ENCODE assay signal across 12 cellular contexts in the genomic region with DNA sequence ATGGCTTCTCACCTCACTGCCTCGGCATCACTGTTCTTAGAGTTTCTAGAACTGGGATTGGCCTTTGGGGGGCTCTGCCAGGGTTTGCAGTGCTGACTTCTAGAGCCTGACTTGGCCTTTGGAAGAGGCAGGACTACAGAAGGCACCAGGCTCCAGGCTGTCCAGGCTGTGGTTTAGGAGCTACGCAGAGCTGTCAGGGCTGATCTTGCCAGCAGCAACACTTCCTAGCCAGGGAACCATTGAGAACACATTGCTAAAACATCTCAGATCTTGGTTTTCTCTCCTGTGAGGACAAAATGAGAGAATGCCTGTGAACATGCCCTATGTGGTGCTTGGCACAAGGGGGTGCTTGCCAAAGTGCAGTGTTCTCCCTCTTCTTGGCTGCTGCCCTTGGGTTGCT. TPM values are rescaled to one million over a fixed set of nuclear protein-coding genes. Genes with fewer than 3 reads are reported as not detected.
DNase-seq lines count a peak whose midpoint lies in the region; TF ChIP-seq lines count a peak whose summit lies in the region.
"Had no signal": no experiment of that assay in that cellular context is flagged by ENCODE, and none has a peak within 500 bp of the region (broad histone marks: within the 10 kb centered on the region; RNA-seq: fewer than 3 reads in every experiment).

No MANE protein-coding gene starts in this region.

- H3K4me1 Mint-ChIP-seq in activated CD4-positive, alpha-beta T cell treated with anti-CD3 and anti-CD28 coated beads, Interleukin-2, amount 10 ng/mL, durations not matched to agents 7 days and 5 days = no peaks in the 10 kb centered on the region
- H3K4me1 Mint-ChIP-seq in H9 = no peaks in the 10 kb centered on the region; a peak in 1 of 4 replicates

- H2BK5ac ChIP-seq in H9 (ENCODE audit: insufficient read length, low read length) = no peak overlapping the region

- H3K27ac ChIP-seq in angular gyrus (ENCODE audit: low read depth, low read length) (peak overlapping the region; percentile 4), cingulate gyrus (ENCODE audit: low read depth, low read length) (peak overlapping the region; percentile 65), temporal lobe (ENCODE audit: low read depth, low read length) (peak overlapping the region; percentile 33), H9 (ENCODE audit: insufficient read length, low read depth, low read length) (no peak overlapping the region)
- H3K27ac ChIP-seq: A549, BLaER1 had no signal

- DNase-seq in G401 (ENCODE audit: low spot score) (peak; percentile 61), H9 (no peak)
- no peak for DNase-seq in activated CD4-positive, alpha-beta T cell treated with anti-CD3 and anti-CD28 coated beads, Interleukin-2, amount 10 ng/mL, durations not matched to agents 7 days and 5 days
- no peak for DNase-seq in activated CD4-positive, CD25-positive, alpha-beta regulatory T cell treated with anti-CD3 and anti-CD28 coated beads, Interleukin-2, amount 50 U/mL, for 72 hours
- DNase-seq: AML-193; CD4-positive, CD25-positive, alpha-beta regulatory T cell; DMS53 had no signal

- H2BK120ac ChIP-seq in H9 (ENCODE audit: low read depth, low read length, poor library complexity, severe bottlenecking) = no peak overlapping the region

- no peak overlapping the region for H4K91ac ChIP-seq in H9 (ENCODE audit: insufficient read length, low read depth, low read length)

- H3K9me3 Mint-ChIP-seq in activated CD4-positive, alpha-beta T cell treated with anti-CD3 and anti-CD28 coated beads, Interleukin-2, amount 10 ng/mL, durations not matched to agents 7 days and 5 days = no peaks in the 10 kb centered on the region
- H3K9me3 Mint-ChIP-seq in H9 = no peaks in the 10 kb centered on the region
- H3K9me3 Mint-ChIP-seq: CD4-positive, CD25-positive, alpha-beta regulatory T cell had no signal

- no CpG with 5 or more reads among the region's 2 CpGs for WGBS in H9 (ENCODE audit: extremely low coverage, insufficient read length, low lambda C conversion rate)

- no peaks in the 10 kb centered on the region for H3K36me3 Mint-ChIP-seq in activated CD4-positive, alpha-beta T cell treated with anti-CD3 and anti-CD28 coated beads, Interleukin-2, amount 10 ng/mL, durations not matched to agents 7 days and 5 days (ENCODE audit: low read depth)
- H3K36me3 Mint-ChIP-seq in H9 (ENCODE audit: insufficient read depth in 1 of 3, low read depth in 3 of 3) = no peaks in the 10 kb centered on the region; a peak in 1 of 7 replicates
- H3K36me3 Mint-ChIP-seq: CD4-positive, CD25-positive, alpha-beta regulatory T cell had no signal

- no peak overlapping the region for H3K4ac ChIP-seq in H9 (ENCODE audit: low read depth, low read length)

- H2AFZ ChIP-seq in H9 (ENCODE audit: low read length) = no peak overlapping the region

- H3K79me2 ChIP-seq in H9 (ENCODE audit: insufficient read depth, low read length) = no peaks in the 10 kb centered on the region

- no peak overlapping the region for H3K23ac ChIP-seq in H9 (ENCODE audit: insufficient read length, low read depth, low read length)

- POLR2A ChIA-PET in activated CD4-positive, alpha-beta T cell treated with anti-CD3 and anti-CD28 coated beads, Interleukin-2, amount 10 ng/mL, durations not matched to agents 7 days and 5 days (lab: Charles Lee) = no interaction called here

- H3K27me3 Mint-ChIP-seq in activated CD4-positive, alpha-beta T cell treated with anti-CD3 and anti-CD28 coated beads, Interleukin-2, amount 10 ng/mL, durations not matched to agents 7 days and 5 days = peaks cover 2% of the 10 kb centered on the region
- no peaks in the 10 kb centered on the region; the same call in 1 of the 2 replicates for H3K27me3 Mint-ChIP-seq in H9 (ENCODE audit: low read depth)

- H3K18ac ChIP-seq in H9 (ENCODE audit: insufficient read length, low read depth, low read length) = no peak overlapping the region

- no peaks in the 10 kb centered on the region for H3K79me1 ChIP-seq in H9 (ENCODE audit: insufficient read depth, low read depth, low read length, poor library complexity, severe bottlenecking)

- H3K56ac ChIP-seq in H9 (ENCODE audit: insufficient read length, low read depth, low read length) = no peak overlapping the region

- H3K4me2 ChIP-seq in H9 (ENCODE audit: insufficient read depth, insufficient read length, low read length) = no peak overlapping the region
- H3K4me2 ChIP-seq: BLaER1 had no signal

- H4K5ac ChIP-seq in H9 (ENCODE audit: insufficient read length, low read depth, low read length) = no peak overlapping the region

- H3K4me3 Mint-ChIP-seq in activated CD4-positive, alpha-beta T cell treated with anti-CD3 and anti-CD28 coated beads, Interleukin-2, amount 10 ng/mL, durations not matched to agents 7 days and 5 days = no peak overlapping the region
- H3K4me3 Mint-ChIP-seq in H9 = no peak overlapping the region
- H3K4me3 Mint-ChIP-seq: CD4-positive, CD25-positive, alpha-beta regulatory T cell had no signal

- H3K27ac Mint-ChIP-seq in activated CD4-positive, alpha-beta T cell treated with anti-CD3 and anti-CD28 coated beads, Interleukin-2, amount 10 ng/mL, durations not matched to agents 7 days and 5 days = no peak overlapping the region
- H3K27ac Mint-ChIP-seq in H9 = peak overlapping the region in 1 of 3 experiments; percentile 44; a peak in 1 of 7 replicates
- H3K27ac Mint-ChIP-seq: CD4-positive, CD25-positive, alpha-beta regulatory T cell had no signal

- H2BK12ac ChIP-seq in H9 (ENCODE audit: insufficient read length, low read depth, low read length) = no peak overlapping the region

- H3T11ph ChIP-seq in H9 (ENCODE audit: low read length) = no peak overlapping the region

- in situ Hi-C loops in G401 (cut with HindIII; ENCODE audit: low sequenced_read_pairs) = no loop called here

- H3K4me1 ChIP-seq in H9 (ENCODE audit: insufficient read depth, low read length) = no peaks in the 10 kb centered on the region

- H3K9me3 ChIP-seq in H9 (ENCODE audit: control insufficient read depth, low read depth, low read length) = no peaks in the 10 kb centered on the region
- H3K9me3 ChIP-seq: A549, BLaER1 had no signal

- TF ChIP-seq CTCF in H9 (conservative IDR thresholded peaks at IDR 0.05) = no peak

- H2BK15ac ChIP-seq in H9 (ENCODE audit: low read depth, low read length) = no peak overlapping the region

- H4K20me1 ChIP-seq in H9 (ENCODE audit: control insufficient read depth, insufficient read depth, insufficient read length) = no peaks in the 10 kb centered on the region
- H4K20me1 ChIP-seq: BLaER1 had no signal

- H3K27me3 ChIP-seq in H9 (ENCODE audit: insufficient read depth, low read length) = no peaks in the 10 kb centered on the region
- H3K27me3 ChIP-seq: BLaER1 had no signal

- no peaks in the 10 kb centered on the region for H3K23me2 ChIP-seq in H9 (ENCODE audit: insufficient read length, low read depth, low read length, poor library complexity, severe bottlenecking)

- no peak overlapping the region; the same call in 1 of the 2 replicates for H3K14ac ChIP-seq in H9 (ENCODE audit: insufficient read depth, low read length)

- H3K9ac ChIP-seq in H9 (ENCODE audit: extremely low read depth, insufficient read length, low read length) = no peak overlapping the region
- H3K9ac ChIP-seq: BLaER1 had no signal

- H4K8ac ChIP-seq in H9 (replicated peaks; ENCODE audit: insufficient read length, low read depth, low read length) = no peak overlapping the region

- no peak overlapping the region for H2BK20ac ChIP-seq in H9 (ENCODE audit: low read depth, low read length, poor library complexity, severe bottlenecking)

- CTCF ChIA-PET in activated CD4-positive, alpha-beta T cell treated with anti-CD3 and anti-CD28 coated beads, Interleukin-2, amount 10 ng/mL, durations not matched to agents 7 days and 5 days (lab: Charles Lee) = interaction anchor here (1.0 to 1.9 kb wide), 4 partner anchors 11 to 100 kb away, joined by 3 to 5 read pairs (median 4); no protein-coding TSS in a partner anchor

- H2AK5ac ChIP-seq in H9 (ENCODE audit: insufficient read length, low read length) = no peak overlapping the region

RNA-seq across cellular contexts. Expression of a gene that starts 34.6 kb away (rescaled TPM):
- total RNA-seq in G401 (2014; rRNA removed; shearing (Covaris generic)) = 261 and 301 TPM in 2 replicates
- total RNA-seq in temporal lobe (47.0 TPM), H9 (2021) (215 and 220 TPM in 2 replicates)
- total RNA-seq in activated CD4-positive, alpha-beta T cell treated with anti-CD3 and anti-CD28 coated beads, Interleukin-2, amount 10 ng/mL, durations not matched to agents 7 days and 5 days = 100 to 1,000 TPM; 137 TPM

RNA-seq across cellular contexts. Expression of a gene that starts 49.7 kb away (rescaled TPM):
- total RNA-seq in G401 (2014; rRNA removed; shearing (Covaris generic)) = 0.06 and 0.95 TPM in 2 replicates
- total RNA-seq in temporal lobe (5.2 TPM), H9 (2021) (8.9 and 9.3 TPM in 2 replicates)
- 10 to 100 TPM in 1 of 2 experiments, 1 to 10 TPM in 1; 8.4 to 10.0 TPM for total RNA-seq in activated CD4-positive, alpha-beta T cell treated with anti-CD3 and anti-CD28 coated beads, Interleukin-2, amount 10 ng/mL, durations not matched to agents 7 days and 5 days

RNA-seq across cellular contexts. Expression of a gene that starts 49.8 kb away (rescaled TPM):
- 24.9 and 34.0 TPM in 2 replicates for total RNA-seq in G401 (2014; rRNA removed; shearing (Covaris generic))
- total RNA-seq in temporal lobe (22.6 TPM), H9 (2021) (39.9 and 40.6 TPM in 2 replicates)
- total RNA-seq in activated CD4-positive, alpha-beta T cell treated with anti-CD3 and anti-CD28 coated beads, Interleukin-2, amount 10 ng/mL, durations not matched to agents 7 days and 5 days = 10 to 100 TPM; 47.5 to 49.2 TPM
